Comparison of ENCODE assay signal across 8 cellular contexts in genomic region chr7:30504347-30505173, GRCh38. TPM values are rescaled to one million over a fixed set of nuclear protein-coding genes. Genes with fewer than 3 reads are reported as not detected.
A peak's percentile ranks its signal among the peaks of the same experiment; 100 is the strongest.
DNase-seq lines count a peak whose midpoint lies in the region; ATAC-seq, FAIRE-seq and TF ChIP-seq lines count a peak whose summit lies in the region.

Gene GGCT (minus strand): TSS chr7:30504829. CDS start chr7:30504709, 120 bp downstream.

- H3K9me3 ChIP-seq in adrenal gland (replicated peaks in 1 of 3), result no peaks in the 10 kb centered on the region
- H3K9me3 ChIP-seq in heart left ventricle, result no peaks in the 10 kb centered on the region
- H3K9me3 ChIP-seq in upper lobe of left lung, result no peaks in the 10 kb centered on the region

- FAIRE-seq in GM12892 (lab: Jason Lieb, UNC), result peak; percentile 90

- TF ChIP-seq CTCF in adrenal gland (IDR thresholded peaks at IDR 0.05) (no peak), heart left ventricle (IDR thresholded peaks at IDR 0.05) (no peak), upper lobe of left lung (IDR thresholded peaks at IDR 0.05) (peak in 1 of 6 experiments; percentile 8)

- intact Hi-C loops in adrenal gland (cut with DNase I) (loop anchor here in 1 of 2 donors (5.0 kb wide), 1 partner anchor 58 kb away; no protein-coding TSS in a partner anchor), heart left ventricle (cut with DNase I) (loop anchor here in 5 of 10 donors (2.0 to 10.0 kb wide), 4 partner anchors 26 to 340 kb away; partner anchors contain the start of gene NOD1 (in 4 of the 5)), posterior cingulate gyrus (cut with DNase I) (loop anchor here (2.0 kb wide), 1 partner anchor 220 kb away; the partner anchor contains the start of gene ZNRF2)

- TF ChIP-seq POLR2A in GM12892 (IDR thresholded peaks at IDR 0.05; ENCODE audit: low read depth, low read length), result peak; percentile 94
- TF ChIP-seq POLR2A in adrenal gland (IDR thresholded peaks at IDR 0.05), result peak; percentile 38 to 76
- peak in 1 of 2 donors; percentile 79 for TF ChIP-seq POLR2A in heart left ventricle (IDR thresholded peaks at IDR 0.05)
- peak; percentile 37 to 83 (median 75) for TF ChIP-seq POLR2A in upper lobe of left lung (IDR thresholded peaks at IDR 0.05)

- peak within 1 kb of the TSS; percentile 55 to 90 (median 70) for H3K27ac ChIP-seq in adrenal gland
- peak within 1 kb of the TSS; percentile 69 to 94 (median 88) for H3K27ac ChIP-seq in heart left ventricle
- H3K27ac ChIP-seq in upper lobe of left lung, result peak within 1 kb of the TSS; percentile 79 to 91 (median 87)

- 0 to 1% (median 0%) methylated on average over 8 to 61 of the region's 61 CpGs for WGBS in adrenal gland, 4 donors
- 0 to 1% (median 0%) methylated on average over 30 to 61 of the region's 61 CpGs for WGBS in heart left ventricle, 4 donors
- 0 to 1% methylated on average over 32 to 37 of the region's 61 CpGs for WGBS in upper lobe of left lung, 2 donors

- H3K4me1 ChIP-seq in adrenal gland (replicated peaks in 1 of 2) (peaks cover 0 to 36% of the 10 kb centered on the region in 2 donors), heart left ventricle (peaks cover 0 to 31% (median 12%) of the 10 kb centered on the region in 12 donors), upper lobe of left lung (peaks cover 16 to 32% (median 23%) of the 10 kb centered on the region in 4 donors)

- DNase-seq in GM12892 (ENCODE audit: insufficient read length) (peak; percentile 89), NCI-H146 (lab: John Stamatoyannopoulos, UW) (peak; percentile 99), T-helper 1 cell (peak; percentile 92 to 97 (median 94)), adrenal gland (peak; percentile 98 to 100 (median 99)), heart left ventricle (peak; percentile 98 to 100 (median 99)), posterior cingulate gyrus (peak; percentile 99 to 100 (median 99)), upper lobe of left lung (peak; percentile 95 to 100)

- H3K4me3 ChIP-seq in adrenal gland (peak within 1 kb of the TSS; percentile 94 to 99 (median 96)), heart left ventricle (peak within 1 kb of the TSS; percentile 62 to 99 (median 80)), upper lobe of left lung (peak within 1 kb of the TSS; percentile 63 to 99 (median 94))

- ATAC-seq in HG02852 (IDR thresholded peaks at IDR 0.05; ENCODE audit: unreplicated experiment), result peak; percentile 98
- peak; percentile 99 to 100 (median 100) for ATAC-seq in heart left ventricle
- ATAC-seq in upper lobe of left lung (ENCODE audit: low FRiP score in 2 of 2), result peak; percentile 99

- H3K27me3 ChIP-seq in adrenal gland (no peaks in the 10 kb centered on the region), heart left ventricle (no peaks in the 10 kb centered on the region), upper lobe of left lung (no peaks in the 10 kb centered on the region)

- H3K36me3 ChIP-seq in adrenal gland (replicated peaks in 1 of 2) (no peaks in the 10 kb centered on the region), heart left ventricle (peaks cover 0 to 9% (median 0%) of the 10 kb centered on the region in 9 donors), upper lobe of left lung (no peaks in the 10 kb centered on the region)

- no peak for TF ChIP-seq EP300 in upper lobe of left lung (IDR thresholded peaks at IDR 0.05)

RNA-seq across cellular contexts. Expression of gene GGCT, which starts in this region (rescaled TPM):
- 81.7 TPM for polyA plus RNA-seq in GM12892 (2012; ENCODE audit: missing spikeins)
- total RNA-seq in adrenal gland (10 to 100 TPM; 18.6 to 62.6 (median 37.4) TPM), heart left ventricle (10 to 100 TPM; 14.1 to 23.6 (median 17.8) TPM), upper lobe of left lung (10 to 100 TPM; 12.6 to 26.2 (median 22.2) TPM)
- polyA plus RNA-seq in adrenal gland (10 to 100 TPM; 58.3 to 67.8 (median 58.5) TPM), heart left ventricle (10 to 100 TPM; 33.2 to 54.3 TPM)

Comparison
In these comparisons a context has a peak if more than half of its experiments do, and no peak if none do; other contexts are left out.
1. Peak in every context shown above with its lines: DNase-seq, ATAC-seq, H3K4me3 ChIP-seq and H3K27ac ChIP-seq.